ENCODE assay signal across 8 cellular contexts in genomic region chr6:26087284-26088115, GRCh38. TPM values are rescaled to one million over a fixed set of nuclear protein-coding genes. Genes with fewer than 3 reads are reported as not detected.
DNase-seq lines count a peak whose midpoint lies in the region; ATAC-seq and TF ChIP-seq lines count a peak whose summit lies in the region.

HFE (plus strand) TSS chr6:26087429; CDS start chr6:26087441, 12 bp downstream.

- H3K4me1 Mint-ChIP-seq in WTC11 = peaks cover 20% of the 10 kb centered on the region
- H3K4me1 Mint-ChIP-seq in dendritic cell treated with granulocyte-macrophage colony-stimulating factor and Interleukin-4, amounts not matched to agents 40 ng/mL and 50 ng/mL, for 4 days (ENCODE audit: low read depth) = peaks cover 34% of the 10 kb centered on the region

- DNase-seq in C1 segment of cervical spinal cord (lab: John Stamatoyannopoulos, UW) (peak in 11 of 14 donors; percentile 1 to 57 (median 38)), WTC11 (ENCODE audit: low spot score) (peak; percentile 66), left lobe of liver (ENCODE audit: low spot score) (peak; percentile 67), NCI-H2196 (lab: John Stamatoyannopoulos, UW; ENCODE audit: unreplicated experiment) (no peak)
- peak; percentile 4 to 13 for DNase-seq in stimulated activated CD4-positive, alpha-beta T cell treated with anti-CD3 and anti-CD28 coated beads, Interleukin-4, amount 100 ng/mL, for 4 hours

- H3K9me3 Mint-ChIP-seq in WTC11 = no peaks in the 10 kb centered on the region
- peaks cover 2% of the 10 kb centered on the region for H3K9me3 Mint-ChIP-seq in dendritic cell treated with granulocyte-macrophage colony-stimulating factor and Interleukin-4, amounts not matched to agents 40 ng/mL and 50 ng/mL, for 4 days

- peak; percentile 41 for ATAC-seq in HG03175 (IDR thresholded peaks at IDR 0.05; ENCODE audit: unreplicated experiment)
- ATAC-seq in WTC11 = peak; percentile 89
- ATAC-seq in left lobe of liver = peak; percentile 85
- ATAC-seq in GM21786 (IDR thresholded peaks at IDR 0.05; ENCODE audit: unreplicated experiment) = no peak

- H3K27ac Mint-ChIP-seq in WTC11 = peak within 1 kb of the TSS; percentile 88
- peak within 1 kb of the TSS; percentile 94 for H3K27ac Mint-ChIP-seq in dendritic cell treated with granulocyte-macrophage colony-stimulating factor and Interleukin-4, amounts not matched to agents 40 ng/mL and 50 ng/mL, for 4 days

- H3K36me3 Mint-ChIP-seq in WTC11 = peaks cover 4% of the 10 kb centered on the region
- H3K36me3 Mint-ChIP-seq in dendritic cell treated with granulocyte-macrophage colony-stimulating factor and Interleukin-4, amounts not matched to agents 40 ng/mL and 50 ng/mL, for 4 days (ENCODE audit: low read depth) = peaks cover 20% of the 10 kb centered on the region

- POLR2A ChIA-PET in WTC11 (lab: Charles Lee) = interaction anchor here (0.6 to 2.3 kb wide), 7 partner anchors 14 to 71 kb away, joined by 3 to 10 read pairs (median 5); a partner anchor contains a TSS

- H3K27me3 Mint-ChIP-seq in WTC11 (ENCODE audit: low read depth) = peaks cover 2% of the 10 kb centered on the region; the same call in 1 of the 2 replicates
- peaks cover 8% of the 10 kb centered on the region for H3K27me3 Mint-ChIP-seq in dendritic cell treated with granulocyte-macrophage colony-stimulating factor and Interleukin-4, amounts not matched to agents 40 ng/mL and 50 ng/mL, for 4 days

- no peak for TF ChIP-seq CTCF in WTC11 (IDR thresholded peaks at IDR 0.05)

- CTCF ChIA-PET in WTC11 (lab: Charles Lee) = interaction anchor here (0.8 to 1.5 kb wide), 8 partner anchors 9 to 62 kb away, joined by 3 to 4 read pairs (median 3); a partner anchor contains a TSS

- peak within 1 kb of the TSS; percentile 85 for H3K4me3 Mint-ChIP-seq in WTC11
- H3K4me3 Mint-ChIP-seq in dendritic cell treated with granulocyte-macrophage colony-stimulating factor and Interleukin-4, amounts not matched to agents 40 ng/mL and 50 ng/mL, for 4 days = peak within 1 kb of the TSS; percentile 94

- intact Hi-C loops in dendritic cell treated with granulocyte-macrophage colony-stimulating factor and Interleukin-4, amounts not matched to agents 40 ng/mL and 50 ng/mL, for 4 days (cut with micrococcal nuclease) = no loop called here

TF ChIP-seq in WTC11, 78 proteins besides CTCF, POLR2A, EP300 and RAD21 (continues in another document):
- TF ChIP-seq GABPB1 (CRISPR knock-in tag; IDR thresholded peaks at IDR 0.05) = peak; percentile 8; the same call in 1 of the 2 replicates
- no peak for TF ChIP-seq ZBTB43 (CRISPR knock-in tag; IDR thresholded peaks at IDR 0.05)
- TF ChIP-seq TEAD4 (CRISPR knock-in tag; IDR thresholded peaks at IDR 0.05) = no peak
- no peak for TF ChIP-seq AFF4 (CRISPR knock-in tag; IDR thresholded peaks at IDR 0.05; ENCODE audit: borderline replicate concordance)
- TF ChIP-seq ZNF425 (CRISPR knock-in tag; conservative IDR thresholded peaks at IDR 0.05) = no peak
- TF ChIP-seq IRF2 (CRISPR knock-in tag; IDR thresholded peaks at IDR 0.05; ENCODE audit: borderline replicate concordance, low read depth) = no peak
- TF ChIP-seq SP1 (CRISPR knock-in tag; conservative IDR thresholded peaks at IDR 0.05) = 0 out of 2 replicates have a peak, but pooled peaks have one; percentile 24
- no peak for TF ChIP-seq ESRRA (CRISPR knock-in tag; IDR thresholded peaks at IDR 0.05; ENCODE audit: borderline replicate concordance)
- 0 out of 2 replicates have a peak, but pooled peaks have one; percentile 12 for TF ChIP-seq MAX (CRISPR knock-in tag; IDR thresholded peaks at IDR 0.05)
- no peak for TF ChIP-seq KAT7 (CRISPR knock-in tag; IDR thresholded peaks at IDR 0.05; ENCODE audit: borderline replicate concordance)
- TF ChIP-seq USF1 (CRISPR knock-in tag; IDR thresholded peaks at IDR 0.05) = no peak
- TF ChIP-seq STAT6 (CRISPR knock-in tag; conservative IDR thresholded peaks at IDR 0.05; ENCODE audit: low read depth) = no peak

RNA-seq across cellular contexts. Expression of gene HFE, which starts in this region (rescaled TPM):
- total RNA-seq in WTC11 (2021) = 1.9 to 2.4 TPM (median 2.0 TPM) in 3 replicates
- total RNA-seq in left lobe of liver = 14.1 TPM
